Comparison of ENCODE assay signal across 9 cellular contexts in genomic region chr10:102322914-102323313, GRCh38.
DNase-seq lines count a peak whose midpoint lies in the region; TF ChIP-seq lines count a peak whose summit lies in the region.
"Had no signal": no experiment of that assay in that cellular context is flagged by ENCODE, and none has a peak within 500 bp of the region (broad histone marks: within the 10 kb centered on the region; RNA-seq: fewer than 3 reads in every experiment).

No MANE protein-coding gene starts in this region.

- no peak overlapping the region for H3K27ac Mint-ChIP-seq in mesothelial cell of epicardium

- H3K9me3 Mint-ChIP-seq in mesothelial cell of epicardium = no peaks in the 10 kb centered on the region

- H3K4me3 Mint-ChIP-seq in mesothelial cell of epicardium = no peak overlapping the region

- peaks cover 3% of the 10 kb centered on the region for H3K36me3 Mint-ChIP-seq in mesothelial cell of epicardium

- peaks cover 0 to 9% (median 0%) of the 10 kb centered on the region in 4 donors for H3K36me3 ChIP-seq in stomach
- no peaks in the 10 kb centered on the region for H3K36me3 ChIP-seq in prostate gland

- no peak for TF ChIP-seq CTCF in mesothelial cell of epicardium (IDR thresholded peaks at IDR 0.05; ENCODE audit: unreplicated experiment)
- no peak for TF ChIP-seq CTCF in stomach (IDR thresholded peaks at IDR 0.05)
- no peak for TF ChIP-seq CTCF in prostate gland (IDR thresholded peaks at IDR 0.05)

- no peaks in the 10 kb centered on the region for H3K27me3 Mint-ChIP-seq in mesothelial cell of epicardium (ENCODE audit: low read depth)

- intact Hi-C loops in stomach (cut with DNase I; ENCODE audit: low total_unique reads) (no loop called here), prostate gland (cut with DNase I) (no loop called here)

- H3K27me3 ChIP-seq in stomach = no peaks in the 10 kb centered on the region
- no peaks in the 10 kb centered on the region for H3K27me3 ChIP-seq in prostate gland (replicated peaks; ENCODE audit: insufficient read depth)

- peaks cover 2% of the 10 kb centered on the region for H3K4me1 Mint-ChIP-seq in mesothelial cell of epicardium

- H3K27ac ChIP-seq in stomach (no peak overlapping the region), prostate gland (no peak overlapping the region)

- H3K9me3 ChIP-seq in stomach (no peaks in the 10 kb centered on the region), prostate gland (no peaks in the 10 kb centered on the region)

- TF ChIP-seq POLR2A in stomach (IDR thresholded peaks at IDR 0.05) (no peak), prostate gland (IDR thresholded peaks at IDR 0.05) (no peak)

- DNase-seq in HT1080 (ENCODE audit: low read depth) (peak; percentile 62), T-helper 2 cell (peak in 3 of 5 experiments; percentile 9 to 81 (median 57)), astrocyte of the hippocampus (ENCODE audit: low read depth, low spot score) (peak; percentile 49), mesothelial cell of epicardium (ENCODE audit: low spot score in 2 of 2, unreplicated experiment in 2 of 2) (no peak), A172 (ENCODE audit: low spot score) (no peak), stomach (no peak), prostate gland (ENCODE audit: low spot score) (no peak)
- peak; percentile 20 to 34 for DNase-seq in stimulated activated CD8-positive, alpha-beta memory T cell treated with anti-CD3 and anti-CD28 coated beads, Interleukin-15, amount 100 ng/mL, for 48 hours (ENCODE audit: low read depth in 2 of 2)
- DNase-seq: caudate nucleus had no signal

- 72 to 92% (median 84%) methylated on average over 2 of the region's 2 CpGs for WGBS in stomach, 5 donors
- WGBS in prostate gland = 94% methylated on average over 2 of the region's 2 CpGs

- no peak for TF ChIP-seq EP300 in stomach (IDR thresholded peaks at IDR 0.05)

- H3K4me3 ChIP-seq in stomach (no peak overlapping the region), prostate gland (no peak overlapping the region)

- H3K4me1 ChIP-seq in stomach = peaks cover 0 to 29% (median 10%) of the 10 kb centered on the region in 4 donors
- H3K4me1 ChIP-seq in prostate gland (replicated peaks) = no peaks in the 10 kb centered on the region

Comparison
In these comparisons a context has a peak if more than half of its experiments do, and no peak if none do; other contexts are left out.
1. DNase-seq: peak in HT1080 (single experiment), T-helper 2 cell (3 of 5), astrocyte of the hippocampus (single experiment) and stimulated activated CD8-positive, alpha-beta memory T cell treated with anti-CD3 and anti-CD28 coated beads, Interleukin-15, amount 100 ng/mL, for 48 hours (2 of 2); none in mesothelial cell of epicardium (0 of 2), A172 (single experiment), stomach (single experiment) and prostate gland (single experiment).